ENCODE assay signal across 9 cellular contexts in the genomic region with DNA sequence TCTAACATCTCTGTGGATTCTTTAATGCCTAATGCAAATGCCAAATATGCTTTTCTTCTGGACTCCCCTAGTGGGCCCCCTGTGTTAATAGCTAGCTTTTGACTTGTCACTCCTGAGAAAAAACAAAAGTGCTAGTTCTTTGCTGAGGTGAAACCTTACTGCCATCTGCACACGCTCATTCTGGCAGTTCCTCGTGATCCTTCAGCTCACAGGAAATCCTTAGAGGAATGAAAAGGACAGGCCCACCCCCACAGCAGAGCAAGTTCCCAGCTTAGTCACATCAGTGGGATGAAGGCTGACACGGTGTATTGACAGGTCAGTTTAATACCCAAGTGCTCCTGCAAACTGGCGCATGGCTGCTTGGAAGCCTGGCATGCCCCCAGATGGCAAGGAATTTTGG.
A peak's percentile ranks its signal among the peaks of the same experiment; 100 is the strongest.
DNase-seq lines count a peak whose midpoint lies in the region; ATAC-seq, FAIRE-seq and TF ChIP-seq lines count a peak whose summit lies in the region.
"Had no signal": no experiment of that assay in that cellular context is flagged by ENCODE, and none has a peak within 500 bp of the region (broad histone marks: within the 10 kb centered on the region; RNA-seq: fewer than 3 reads in every experiment).

No MANE protein-coding gene starts in this region.

- TF ChIP-seq CTCF in bronchial epithelial cell (IDR thresholded peaks at IDR 0.05; ENCODE audit: insufficient read depth, low read length, severe bottlenecking) (no peak), osteoblast (IDR thresholded peaks at IDR 0.05; ENCODE audit: extremely low read depth, low read depth, low read length) (peak; percentile 7), prostate gland (IDR thresholded peaks at IDR 0.05) (no peak)

- DNase-seq in bronchial epithelial cell (ENCODE audit: low read depth) (peak; percentile 15), osteoblast (ENCODE audit: insufficient read length, low spot score, missing footprints) (no peak), prostate gland (ENCODE audit: low spot score) (no peak), epidermal melanocyte (ENCODE audit: insufficient read length, low spot score) (no peak)
- DNase-seq: kidney glomerular epithelial cell had no signal

- peak overlapping the region; percentile 48 for H3K4me2 ChIP-seq in osteoblast (ENCODE audit: insufficient read depth, low read length)

- intact Hi-C loops in prostate gland (cut with DNase I) = no loop called here

- H3K9me3 ChIP-seq in osteoblast (ENCODE audit: low read depth, low read length) (peaks cover 2% of the 10 kb centered on the region), prostate gland (no peaks in the 10 kb centered on the region)

- no peaks in the 10 kb centered on the region for H3K36me3 ChIP-seq in bronchial epithelial cell (ENCODE audit: control insufficient read depth, insufficient read depth, low read length)
- H3K36me3 ChIP-seq in osteoblast (ENCODE audit: insufficient read depth, low read length) = no peaks in the 10 kb centered on the region
- H3K36me3 ChIP-seq in prostate gland = no peaks in the 10 kb centered on the region

- H3K4me3 ChIP-seq in bronchial epithelial cell (ENCODE audit: low read depth, low read length) = no peak overlapping the region
- H3K4me3 ChIP-seq in osteoblast (ENCODE audit: insufficient read depth, low read length) = peak overlapping the region; percentile 12
- no peak overlapping the region for H3K4me3 ChIP-seq in prostate gland

- peak overlapping the region; percentile 48 for H2AFZ ChIP-seq in osteoblast (ENCODE audit: low read length)

- no peaks in the 10 kb centered on the region for H3K27me3 ChIP-seq in bronchial epithelial cell (ENCODE audit: control insufficient read depth, insufficient read depth, low read length)
- H3K27me3 ChIP-seq in osteoblast (ENCODE audit: insufficient read depth, low read length) = no peaks in the 10 kb centered on the region
- H3K27me3 ChIP-seq in prostate gland (replicated peaks; ENCODE audit: insufficient read depth) = no peaks in the 10 kb centered on the region

- no peak for FAIRE-seq in bronchial epithelial cell (lab: Jason Lieb, UNC)

- TF ChIP-seq POLR2A in prostate gland (IDR thresholded peaks at IDR 0.05) = no peak

- no peaks in the 10 kb centered on the region for H3K79me2 ChIP-seq in osteoblast (ENCODE audit: insufficient read depth, low read length)

- 35% methylated on average over 4 of the region's 4 CpGs for WGBS in prostate gland

- H3K4me1 ChIP-seq in osteoblast (ENCODE audit: insufficient read depth, low read length) = peaks cover 7% of the 10 kb centered on the region
- no peaks in the 10 kb centered on the region for H3K4me1 ChIP-seq in prostate gland (replicated peaks)

- ATAC-seq in GM18858 (IDR thresholded peaks at IDR 0.05; ENCODE audit: unreplicated experiment) (peak; percentile 55), HG03159 (IDR thresholded peaks at IDR 0.05; ENCODE audit: unreplicated experiment) (peak; percentile 49), HG03521 (IDR thresholded peaks at IDR 0.05; ENCODE audit: unreplicated experiment) (no peak), GM21423 (IDR thresholded peaks at IDR 0.05; ENCODE audit: unreplicated experiment) (no peak)

- no peak overlapping the region for H3K27ac ChIP-seq in osteoblast (ENCODE audit: low read depth, low read length)
- H3K27ac ChIP-seq in prostate gland = no peak overlapping the region

- H4K20me1 ChIP-seq in osteoblast (ENCODE audit: insufficient read depth, low read length) = no peaks in the 10 kb centered on the region

Comparison
In these comparisons a context has a peak if more than half of its experiments do, and no peak if none do; other contexts are left out.
1. ATAC-seq: peak in GM18858 (single experiment) and HG03159 (single experiment); none in HG03521 (single experiment) and GM21423 (single experiment).